In the genomic region with DNA sequence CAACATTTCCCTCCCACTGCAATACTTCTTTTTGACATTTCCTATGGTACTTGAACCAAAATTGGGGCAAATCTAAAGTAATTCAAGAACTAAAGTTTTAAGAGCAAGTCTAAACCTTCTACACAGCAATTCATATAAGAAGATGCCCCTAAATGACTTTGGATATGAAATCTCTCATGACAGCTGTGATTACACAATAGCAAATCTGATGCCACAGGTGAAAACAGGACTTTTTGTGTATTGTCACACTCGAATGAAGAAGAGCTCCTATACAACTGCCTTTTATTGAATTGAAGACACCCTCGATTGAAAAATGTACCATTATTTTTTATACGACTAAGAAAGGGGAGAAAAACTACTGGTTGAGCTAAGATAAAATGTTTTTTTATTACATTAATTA, we compare ENCODE assay signal across 2 cellular contexts.
A peak's percentile ranks its signal among the peaks of the same experiment; 100 is the strongest.
TF ChIP-seq lines count a peak whose summit lies in the region.

No MANE protein-coding gene starts in this region.

TF ChIP-seq in IMR-90, 13 proteins besides CTCF, POLR2A, EP300 and RAD21:
- peak; percentile 73 for TF ChIP-seq CEBPB (IDR thresholded peaks at IDR 0.05; ENCODE audit: low read depth, low read length)
- TF ChIP-seq, protein P1, sequence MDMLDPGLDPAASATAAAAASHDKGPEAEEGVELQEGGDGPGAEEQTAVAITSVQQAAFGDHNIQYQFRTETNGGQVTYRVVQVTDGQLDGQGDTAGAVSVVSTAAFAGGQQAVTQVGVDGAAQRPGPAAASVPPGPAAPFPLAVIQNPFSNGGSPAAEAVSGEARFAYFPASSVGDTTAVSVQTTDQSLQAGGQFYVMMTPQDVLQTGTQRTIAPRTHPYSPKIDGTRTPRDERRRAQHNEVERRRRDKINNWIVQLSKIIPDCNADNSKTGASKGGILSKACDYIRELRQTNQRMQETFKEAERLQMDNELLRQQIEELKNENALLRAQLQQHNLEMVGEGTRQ (IDR thresholded peaks at IDR 0.05; ENCODE audit: low read depth, low read length): no peak

TF ChIP-seq in H1, 55 proteins besides CTCF, POLR2A, EP300 and RAD21:
- TF ChIP-seq CEBPB (IDR thresholded peaks at IDR 0.05; ENCODE audit: low read depth, low read length) (0 out of 2 replicates have a peak, but pooled peaks have one; percentile 13), TAF7 (optimal IDR thresholded peaks at IDR 0.05; ENCODE audit: borderline replicate concordance, low read depth, low read length) (no peak)
TF ChIP-seq in H1: peak in this region for 1.
